ENCODE assay signal across 14 cellular contexts in genomic region chr2:29066271-29066860, GRCh38. TPM values are rescaled to one million over a fixed set of nuclear protein-coding genes. Genes with fewer than 3 reads are reported as not detected.
A peak's percentile ranks its signal among the peaks of the same experiment; 100 is the strongest.
DNase-seq lines count a peak whose midpoint lies in the region; ATAC-seq and TF ChIP-seq lines count a peak whose summit lies in the region.
"Had no signal": no experiment of that assay in that cellular context is flagged by ENCODE, and none has a peak within 500 bp of the region (broad histone marks: within the 10 kb centered on the region; RNA-seq: fewer than 3 reads in every experiment).

No MANE protein-coding gene starts in this region.

- CTCF ChIA-PET in HEK293 (lab: Yijun Ruan, JAX) = interaction anchor here (0.9 kb wide), 1 partner anchor 11 kb away, joined by 3 read pairs; no protein-coding TSS in a partner anchor

- H3K4me1 ChIP-seq in HEK293 (ENCODE audit: control insufficient read depth, insufficient read depth, low read length) = 0 out of 2 replicates have a peak, but pooled peaks cover 3% of the 10 kb centered on the region
- peaks cover 4 to 15% of the 10 kb centered on the region in 2 donors for H3K4me1 ChIP-seq in breast epithelium
- H3K4me1 ChIP-seq in SJCRH30 = peaks cover 20% of the 10 kb centered on the region; the same call in 1 of the 2 replicates

- H3K27me3 ChIP-seq in breast epithelium = no peaks in the 10 kb centered on the region
- H3K27me3 ChIP-seq in SJCRH30 = no peaks in the 10 kb centered on the region

- H3K36me3 ChIP-seq in HEK293 (ENCODE audit: control insufficient read depth in 2 of 2, insufficient read depth in 1 of 2, low read length in 2 of 2) = no peaks in the 10 kb centered on the region
- no peaks in the 10 kb centered on the region for H3K36me3 ChIP-seq in breast epithelium
- no peaks in the 10 kb centered on the region for H3K36me3 ChIP-seq in SJCRH30

- POLR2A ChIA-PET in HEK293 (lab: Yijun Ruan, JAX) = no interaction called here

- no peaks in the 10 kb centered on the region for H3K36me3 Mint-ChIP-seq in activated T-helper 2 cell treated with anti-CD3 and anti-CD28 coated beads, Interferon-gamma antibody, Interleukin-2, Interleukin-4, amounts not matched to agents 10 μg/mL and 5 μg/mL and 100 μg/mL, durations not matched to agents 14 hours and 24 hours and 36 hours (ENCODE audit: low read depth)
- H3K36me3 Mint-ChIP-seq: CD4-positive, alpha-beta memory T cell; natural killer cell had no signal

- H3K27ac ChIP-seq in HEK293 (ENCODE audit: extremely low read depth, low read depth, low read length) (no peak overlapping the region), breast epithelium (peak overlapping the region; percentile 76 to 87), skin epidermis (peak overlapping the region in 20 of 21 experiments; percentile 35 to 89 (median 81)), SJCRH30 (no peak overlapping the region)
- H3K27ac ChIP-seq: VCaP had no signal

- H3K27me3 Mint-ChIP-seq in activated T-helper 2 cell treated with anti-CD3 and anti-CD28 coated beads, Interferon-gamma antibody, Interleukin-2, Interleukin-4, amounts not matched to agents 10 μg/mL and 5 μg/mL and 100 μg/mL, durations not matched to agents 14 hours and 24 hours and 36 hours (ENCODE audit: low read depth) = no peaks in the 10 kb centered on the region
- H3K27me3 Mint-ChIP-seq: CD4-positive, alpha-beta memory T cell had no signal

- H3K9me3 ChIP-seq in HEK293 (ENCODE audit: control insufficient read depth, insufficient read depth, low read depth, low read length) (no peaks in the 10 kb centered on the region), breast epithelium (no peaks in the 10 kb centered on the region), SJCRH30 (replicated peaks) (no peaks in the 10 kb centered on the region)

- intact Hi-C loops in breast epithelium (cut with DNase I; ENCODE audit: low total_unique reads) (no loop called here), left cardiac atrium (cut with DNase I) (no loop called here), posterior cingulate gyrus (cut with DNase I) (loop anchor here (10.0 kb wide), 1 partner anchor 128 kb away; no protein-coding TSS in a partner anchor)
- intact Hi-C loops in activated T-helper 2 cell treated with anti-CD3 and anti-CD28 coated beads, Interferon-gamma antibody, Interleukin-2, Interleukin-4, amounts not matched to agents 10 μg/mL and 5 μg/mL and 100 μg/mL, durations not matched to agents 14 hours and 24 hours and 36 hours (cut with micrococcal nuclease) = loop anchor here (5.0 kb wide), 1 partner anchor 109 kb away; no protein-coding TSS in a partner anchor

- H3K4me1 Mint-ChIP-seq in activated T-helper 2 cell treated with anti-CD3 and anti-CD28 coated beads, Interferon-gamma antibody, Interleukin-2, Interleukin-4, amounts not matched to agents 10 μg/mL and 5 μg/mL and 100 μg/mL, durations not matched to agents 14 hours and 24 hours and 36 hours (ENCODE audit: low read depth) = no peaks in the 10 kb centered on the region
- H3K4me1 Mint-ChIP-seq: CD4-positive, alpha-beta memory T cell; natural killer cell had no signal

- H3K27ac Mint-ChIP-seq in activated T-helper 2 cell treated with anti-CD3 and anti-CD28 coated beads, Interferon-gamma antibody, Interleukin-2, Interleukin-4, amounts not matched to agents 10 μg/mL and 5 μg/mL and 100 μg/mL, durations not matched to agents 14 hours and 24 hours and 36 hours = no peak overlapping the region
- H3K27ac Mint-ChIP-seq: CD4-positive, alpha-beta memory T cell; natural killer cell had no signal

- H3K4me3 ChIP-seq in HEK293 (ENCODE audit: low read depth, low read length) (no peak overlapping the region), breast epithelium (no peak overlapping the region), skin epidermis (no peak overlapping the region), SJCRH30 (no peak overlapping the region)

- no peaks in the 10 kb centered on the region for H3K9me3 Mint-ChIP-seq in activated T-helper 2 cell treated with anti-CD3 and anti-CD28 coated beads, Interferon-gamma antibody, Interleukin-2, Interleukin-4, amounts not matched to agents 10 μg/mL and 5 μg/mL and 100 μg/mL, durations not matched to agents 14 hours and 24 hours and 36 hours
- H3K9me3 Mint-ChIP-seq: natural killer cell had no signal

- peak; percentile 28 to 61 for DNase-seq in breast epithelium (ENCODE audit: low spot score in 2 of 2)
- DNase-seq in left cardiac atrium = no peak
- DNase-seq in activated T-helper 2 cell treated with anti-CD3 and anti-CD28 coated beads, Interferon-gamma antibody, Interleukin-2, Interleukin-4, amounts not matched to agents 10 μg/mL and 5 μg/mL and 100 μg/mL, durations not matched to agents 14 hours and 24 hours and 36 hours (ENCODE audit: low spot score) = no peak
- no peak for DNase-seq in posterior cingulate gyrus
- DNase-seq in dermis blood vessel endothelial cell = no peak
- DNase-seq in SJCRH30 = no peak
- DNase-seq: activated T-cell treated with anti-CD3 and anti-CD28 coated beads for 4 hours; CD4-positive, alpha-beta memory T cell; natural killer cell; NCI-H446 had no signal

- ATAC-seq in left cardiac atrium = peak; percentile 3 to 54
- ATAC-seq: natural killer cell had no signal

- no peak for TF ChIP-seq CTCF in HEK293 (tag by site-specific recombination; IDR thresholded peaks at IDR 0.05)
- TF ChIP-seq CTCF in breast epithelium (IDR thresholded peaks at IDR 0.05) = no peak

- TF ChIP-seq POLR2A in breast epithelium (IDR thresholded peaks at IDR 0.05) = no peak

- no peak overlapping the region for H3K4me3 Mint-ChIP-seq in activated T-helper 2 cell treated with anti-CD3 and anti-CD28 coated beads, Interferon-gamma antibody, Interleukin-2, Interleukin-4, amounts not matched to agents 10 μg/mL and 5 μg/mL and 100 μg/mL, durations not matched to agents 14 hours and 24 hours and 36 hours (ENCODE audit: low read depth)
- H3K4me3 Mint-ChIP-seq: CD4-positive, alpha-beta memory T cell; natural killer cell had no signal

TF ChIP-seq in HEK293, 187 proteins besides CTCF, POLR2A, EP300 and RAD21:
- no peak for TF ChIP-seq ZNF132 (tag by site-specific recombination; IDR thresholded peaks at IDR 0.05; ENCODE audit: borderline replicate concordance)
- TF ChIP-seq ZNF23 (tag by site-specific recombination; IDR thresholded peaks at IDR 0.05; ENCODE audit: borderline replicate concordance) = no peak
- no peak for TF ChIP-seq ZNF37A (tag by site-specific recombination; IDR thresholded peaks at IDR 0.05)
- TF ChIP-seq IKZF3 (tag by site-specific recombination; IDR thresholded peaks at IDR 0.05) = no peak
- 0 out of 2 replicates have a peak, but pooled peaks have one; percentile 8 for TF ChIP-seq EGR2 (tag by site-specific recombination; IDR thresholded peaks at IDR 0.05; ENCODE audit: low read depth)

RNA-seq across cellular contexts. Expression of gene PCARE, which starts 8.0 kb away (rescaled TPM):
- total RNA-seq in breast epithelium (not detected), left cardiac atrium (1 to 10 TPM in 1 of 2 donors, under 1 TPM in 1; 0.58 to 1.0 TPM), dermis blood vessel endothelial cell (under 0.01 TPM in 1 of 2 replicates, not detected in the other)
- total RNA-seq in activated T-helper 2 cell treated with anti-CD3 and anti-CD28 coated beads, Interferon-gamma antibody, Interleukin-2, Interleukin-4, amounts not matched to agents 10 μg/mL and 5 μg/mL and 100 μg/mL, durations not matched to agents 14 hours and 24 hours and 36 hours = not detected in 2 replicates
- 0.02 TPM in 1 of 2 replicates, not detected in the other for total RNA-seq in SJCRH30 (2014; rRNA removed; shearing (Covaris generic))
- total RNA-seq: CD4-positive, alpha-beta memory T cell; epithelial cell of proximal tubule; natural killer cell had no signal

RNA-seq across cellular contexts. Expression of gene CLIP4, which starts 48.8 kb away (rescaled TPM):
- total RNA-seq in breast epithelium (100 to 1,000 TPM in 1 of 3 donors, 10 to 100 TPM in 2; 67.2 to 146 (median 76.8) TPM), left cardiac atrium (10 to 100 TPM; 45.1 to 63.1 TPM), dermis blood vessel endothelial cell (9.5 and 12.3 TPM in 2 replicates)
- 21.5 and 21.8 TPM in 2 replicates for total RNA-seq in activated T-helper 2 cell treated with anti-CD3 and anti-CD28 coated beads, Interferon-gamma antibody, Interleukin-2, Interleukin-4, amounts not matched to agents 10 μg/mL and 5 μg/mL and 100 μg/mL, durations not matched to agents 14 hours and 24 hours and 36 hours
- total RNA-seq in SJCRH30 (2014; rRNA removed; shearing (Covaris generic)) = 17.6 and 19.6 TPM in 2 replicates

Comparison
In these comparisons a context has a peak if more than half of its experiments do, and no peak if none do; other contexts are left out.
1. H3K27ac ChIP-seq: peak in breast epithelium (2 of 2) and skin epidermis (20 of 21); none in HEK293 (single experiment) and SJCRH30 (single experiment).
2. DNase-seq: peak in breast epithelium (2 of 2); none in left cardiac atrium (single experiment), activated T-helper 2 cell treated with anti-CD3 and anti-CD28 coated beads, Interferon-gamma antibody, Interleukin-2, Interleukin-4, amounts not matched to agents 10 μg/mL and 5 μg/mL and 100 μg/mL, durations not matched to agents 14 hours and 24 hours and 36 hours (single experiment), posterior cingulate gyrus (0 of 10), dermis blood vessel endothelial cell (single experiment) and SJCRH30 (0 of 2).
3. intact Hi-C loops: an anchor here in activated T-helper 2 cell treated with anti-CD3 and anti-CD28 coated beads, Interferon-gamma antibody, Interleukin-2, Interleukin-4, amounts not matched to agents 10 μg/mL and 5 μg/mL and 100 μg/mL, durations not matched to agents 14 hours and 24 hours and 36 hours (5.0 kb wide) and posterior cingulate gyrus (10.0 kb wide); none called in breast epithelium and left cardiac atrium.